15 cellular contexts compared by ENCODE assay signal in the genomic region with DNA sequence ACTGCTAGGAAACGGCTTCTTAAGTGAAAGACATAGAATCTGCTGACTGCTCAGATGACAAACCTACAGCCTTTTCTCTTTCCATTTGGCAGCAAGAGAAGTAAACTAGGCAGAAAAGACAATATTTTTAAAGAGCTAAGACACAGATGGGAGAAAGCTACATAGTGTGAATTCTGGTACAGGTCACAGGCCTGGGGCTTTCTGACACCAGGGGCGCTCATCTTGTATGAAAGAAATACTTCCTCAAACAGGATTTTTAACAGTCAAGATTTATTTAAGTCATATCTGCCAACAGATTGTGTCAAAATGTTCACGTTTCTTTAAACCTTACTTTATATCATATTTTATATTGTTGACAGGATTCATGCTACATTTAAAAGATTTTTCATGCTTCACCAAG.
DNase-seq lines count a peak whose midpoint lies in the region; ATAC-seq and TF ChIP-seq lines count a peak whose summit lies in the region.
"Had no signal": no experiment of that assay in that cellular context is flagged by ENCODE, and none has a peak within 500 bp of the region (broad histone marks: within the 10 kb centered on the region; RNA-seq: fewer than 3 reads in every experiment).

No MANE protein-coding gene starts in this region.

- H3K9me3 Mint-ChIP-seq in neural crest cell, result no peaks in the 10 kb centered on the region

- TF ChIP-seq POLR2A in erythroblast (IDR thresholded peaks at IDR 0.05; ENCODE audit: low read length), result no peak

- no peaks in the 10 kb centered on the region for H3K27me3 Mint-ChIP-seq in neural crest cell (ENCODE audit: low read depth)
- H3K27me3 Mint-ChIP-seq: activated naive CD8-positive, alpha-beta T cell had no signal

- H3K4me2 ChIP-seq in SU-DHL-6 (ENCODE audit: low read depth, low read length, poor library complexity, severe bottlenecking), result no peak overlapping the region

- H3K9me3 ChIP-seq in SU-DHL-6 (ENCODE audit: insufficient read depth, low read length), result no peaks in the 10 kb centered on the region
- no peaks in the 10 kb centered on the region for H3K9me3 ChIP-seq in SJCRH30 (replicated peaks)
- H3K9me3 ChIP-seq: sigmoid colon, transverse colon had no signal

- H3K4me3 Mint-ChIP-seq in neural crest cell, result no peak overlapping the region
- H3K4me3 Mint-ChIP-seq: activated CD8-positive, alpha-beta T cell treated with anti-CD3 and anti-CD28 coated beads, Interleukin-2, amount 10 ng/mL, durations not matched to agents 7 days and 5 days; activated naive CD8-positive, alpha-beta T cell had no signal

- H3K9me2 ChIP-seq in SU-DHL-6 (replicated peaks; ENCODE audit: insufficient read depth, low read length), result no peaks in the 10 kb centered on the region

- no peak overlapping the region for H2AFZ ChIP-seq in SU-DHL-6 (ENCODE audit: low read depth, low read length, severe bottlenecking)

- H3K36me3 Mint-ChIP-seq in neural crest cell (ENCODE audit: low read depth), result peaks cover 5% of the 10 kb centered on the region

- H3K4me1 ChIP-seq in SJCRH30, result peaks cover 34% of the 10 kb centered on the region
- H3K4me1 ChIP-seq: sigmoid colon, transverse colon had no signal

- TF ChIP-seq CTCF in GM12873 (IDR thresholded peaks at IDR 0.05; ENCODE audit: insufficient read depth, low read depth, low read length, missing control alignments) (peak; percentile 53), SU-DHL-6 (IDR thresholded peaks at IDR 0.05; ENCODE audit: insufficient read depth, low read length, poor library complexity, severe bottlenecking) (peak; percentile 28), neural crest cell (conservative IDR thresholded peaks at IDR 0.05) (peak; percentile 45)

- H3K4me3 ChIP-seq in SU-DHL-6 (ENCODE audit: insufficient read depth, low read length, poor library complexity, severe bottlenecking) (no peak overlapping the region), SJCRH30 (no peak overlapping the region)
- H3K4me3 ChIP-seq: sigmoid colon, transverse colon had no signal

- DNase-seq in neural crest cell (ENCODE audit: low read depth, low spot score) (no peak), SJCRH30 (no peak), KBM-7 (no peak), NCI-H2029 (lab: John Stamatoyannopoulos, UW) (no peak), erythroblast (lab: John Stamatoyannopoulos, UW) (no peak)
- DNase-seq: activated CD8-positive, alpha-beta T cell treated with anti-CD3 and anti-CD28 coated beads, Interleukin-2, amount 10 ng/mL, durations not matched to agents 7 days and 5 days; C1 segment of cervical spinal cord; effector memory CD4-positive, alpha-beta T cell; NCI-H146; sigmoid colon; transverse colon had no signal

- H4K20me1 ChIP-seq in SU-DHL-6 (ENCODE audit: low read depth, low read length), result peaks cover 10% of the 10 kb centered on the region; the same call in 1 of the 2 replicates

- peaks cover 5% of the 10 kb centered on the region; the same call in 1 of the 2 replicates for H3K36me3 ChIP-seq in SU-DHL-6 (ENCODE audit: low read length)
- no peaks in the 10 kb centered on the region for H3K36me3 ChIP-seq in SJCRH30
- H3K36me3 ChIP-seq: sigmoid colon, transverse colon had no signal

- H3K79me2 ChIP-seq in SU-DHL-6 (ENCODE audit: insufficient read depth, low read length), result no peaks in the 10 kb centered on the region

- peak; percentile 39 for ATAC-seq in HG02610 (IDR thresholded peaks at IDR 0.05; ENCODE audit: unreplicated experiment)
- ATAC-seq: activated CD8-positive, alpha-beta T cell treated with anti-CD3 and anti-CD28 coated beads, Interleukin-2, amount 10 ng/mL, durations not matched to agents 7 days and 5 days had no signal

- no peak overlapping the region for H3K27ac ChIP-seq in SU-DHL-6 (ENCODE audit: low read depth, low read length)
- no peak overlapping the region for H3K27ac ChIP-seq in SJCRH30
- H3K27ac ChIP-seq: transverse colon had no signal

- no peak overlapping the region for H3K9ac ChIP-seq in SU-DHL-6 (ENCODE audit: low read length)

- peaks cover 18% of the 10 kb centered on the region for H3K4me1 Mint-ChIP-seq in neural crest cell

- no peaks in the 10 kb centered on the region for H3K27me3 ChIP-seq in SU-DHL-6 (ENCODE audit: low read length)
- H3K27me3 ChIP-seq in SJCRH30, result no peaks in the 10 kb centered on the region
- H3K27me3 ChIP-seq: sigmoid colon, transverse colon had no signal

- H3F3A ChIP-seq in SU-DHL-6 (ENCODE audit: insufficient read depth), result peaks cover 13% of the 10 kb centered on the region; the same call in 1 of the 2 replicates

- no peak overlapping the region for H3K27ac Mint-ChIP-seq in neural crest cell (ENCODE audit: unreplicated experiment)
- H3K27ac Mint-ChIP-seq: activated CD8-positive, alpha-beta T cell treated with anti-CD3 and anti-CD28 coated beads, Interleukin-2, amount 10 ng/mL, durations not matched to agents 7 days and 5 days; activated naive CD8-positive, alpha-beta T cell had no signal

- in situ Hi-C loops in KBM-7 (cut with MboI; ENCODE audit: low pct_unique_long_range_greater_than_20kb, low sequenced_read_pairs), result no loop called here
